Comparison of ENCODE assay signal across 8 cellular contexts in the genomic region with DNA sequence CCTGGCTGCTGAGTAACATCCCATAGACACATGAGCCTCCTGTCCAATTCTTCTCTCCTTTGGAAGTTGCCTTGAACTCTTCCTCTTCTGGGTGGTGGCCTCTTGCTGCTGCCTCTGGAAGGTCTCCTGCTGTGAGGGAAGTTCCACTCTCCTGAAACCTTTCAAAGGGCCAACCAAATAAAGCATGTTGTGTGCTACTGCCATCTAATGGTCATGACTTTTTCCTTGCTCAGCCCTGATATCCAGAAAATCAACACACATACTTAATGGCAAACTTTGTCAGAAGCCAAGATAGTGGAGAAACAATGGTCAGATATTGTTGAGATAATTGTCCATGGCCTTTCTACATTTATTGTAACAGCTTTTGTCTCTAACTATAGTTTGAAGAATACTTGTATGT. TPM values are rescaled to one million over a fixed set of nuclear protein-coding genes. Genes with fewer than 3 reads are reported as not detected.
DNase-seq lines count a peak whose midpoint lies in the region; ATAC-seq and TF ChIP-seq lines count a peak whose summit lies in the region.

No MANE protein-coding gene starts in this region.

- TF ChIP-seq CTCF in GM10248 (IDR thresholded peaks at IDR 0.05; ENCODE audit: control extremely low read depth, extremely low read depth, low read depth, missing control alignments) (peak; percentile 45), brain microvascular endothelial cell (IDR thresholded peaks at IDR 0.05; ENCODE audit: low read depth, low read length, missing control alignments) (peak; percentile 42), omental fat pad (IDR thresholded peaks at IDR 0.05) (no peak)

- H3K4me1 ChIP-seq in effector memory CD4-positive, alpha-beta T cell (ENCODE audit: control insufficient read depth, insufficient read depth, low read length, poor library complexity, severe bottlenecking), result no peaks in the 10 kb centered on the region

- POLR2A ChIA-PET in GM10248 (lab: Yijun Ruan, JAX), result no interaction called here

- H3K9me3 ChIP-seq in effector memory CD4-positive, alpha-beta T cell (ENCODE audit: control insufficient read depth, low read length), result no peaks in the 10 kb centered on the region

- CTCF ChIA-PET in GM10248 (lab: Yijun Ruan, JAX), result interaction anchor here (0.9 kb wide), 1 partner anchor 111 kb away, joined by 3 read pairs; no protein-coding TSS in a partner anchor

- in situ Hi-C loops in brain microvascular endothelial cell (cut with HindIII; ENCODE audit: low pct_ligation_motif_present, low sequenced_read_pairs), result no loop called here

- no peak overlapping the region for H3K4me3 ChIP-seq in brain microvascular endothelial cell (ENCODE audit: low read depth, low read length)
- no peak overlapping the region for H3K4me3 ChIP-seq in effector memory CD4-positive, alpha-beta T cell (ENCODE audit: insufficient read depth, low read depth, low read length, poor library complexity, severe bottlenecking)

- DNase-seq in GM10248 (ENCODE audit: extremely low spot score) (no peak), KG1 (lab: John Stamatoyannopoulos, UW) (peak; percentile 6), brain microvascular endothelial cell (no peak), omental fat pad (ENCODE audit: low spot score) (no peak), NCI-H446 treated with DMSO at 0.1 percent for 48 hours (lab: John Stamatoyannopoulos, UW) (no peak), ureter (ENCODE audit: low spot score) (no peak)
- DNase-seq in activated T-cell treated with anti-CD3 and anti-CD28 coated beads, Interleukin-2, amount 50 U/mL, for 48 hours, result no peak
- no peak for DNase-seq in effector memory CD4-positive, alpha-beta T cell

- H3K27me3 ChIP-seq in brain microvascular endothelial cell (replicated peaks), result no peaks in the 10 kb centered on the region
- H3K27me3 ChIP-seq in effector memory CD4-positive, alpha-beta T cell (replicated peaks; ENCODE audit: control insufficient read depth, insufficient read depth, low read length, poor library complexity, severe bottlenecking), result no peaks in the 10 kb centered on the region

- H3K36me3 ChIP-seq in brain microvascular endothelial cell (replicated peaks), result no peaks in the 10 kb centered on the region
- no peaks in the 10 kb centered on the region for H3K36me3 ChIP-seq in effector memory CD4-positive, alpha-beta T cell (ENCODE audit: control insufficient read depth, insufficient read depth, low read length)

- no peak overlapping the region for H3K27ac ChIP-seq in brain microvascular endothelial cell
- no peak overlapping the region for H3K27ac ChIP-seq in effector memory CD4-positive, alpha-beta T cell (ENCODE audit: insufficient read depth, low read length, poor library complexity, severe bottlenecking)

- ATAC-seq in omental fat pad (ENCODE audit: low FRiP score), result peak; percentile 38

RNA-seq across cellular contexts. Expression of gene ZXDA, which starts 19.1 kb away (rescaled TPM):
- total RNA-seq in omental fat pad (10 to 100 TPM in 1 of 4 donors, 1 to 10 TPM in 3; 4.7 to 12.9 (median 5.1) TPM), ureter (6.7 TPM)

Comparison
In these comparisons a context has a peak if more than half of its experiments do, and no peak if none do; other contexts are left out.
1. CTCF ChIP-seq: peak in GM10248 (single experiment) and brain microvascular endothelial cell (single experiment); none in omental fat pad (0 of 3).